In genomic region chr11:116114198-116114651, GRCh38 we compare ENCODE assay signal across 17 cellular contexts.
A peak's percentile ranks its signal among the peaks of the same experiment; 100 is the strongest.
DNase-seq lines count a peak whose midpoint lies in the region; TF ChIP-seq lines count a peak whose summit lies in the region.
"Had no signal": no experiment of that assay in that cellular context is flagged by ENCODE, and none has a peak within 500 bp of the region (broad histone marks: within the 10 kb centered on the region; RNA-seq: fewer than 3 reads in every experiment).

No MANE protein-coding gene starts in this region.

- 83% methylated on average over 8 of the region's 8 CpGs for WGBS in suprapubic skin

- H3K27me3 Mint-ChIP-seq in brain (peaks cover 9% of the 10 kb centered on the region), glutamatergic neuron (ENCODE audit: unreplicated experiment) (peaks cover 8% of the 10 kb centered on the region), neural crest cell (ENCODE audit: low read depth) (no peaks in the 10 kb centered on the region)

- H3K9me3 ChIP-seq in suprapubic skin: no peaks in the 10 kb centered on the region

- TF ChIP-seq CTCF in brain (conservative IDR thresholded peaks at IDR 0.05) (no peak), glutamatergic neuron (IDR thresholded peaks at IDR 0.05; ENCODE audit: partially characterized antibody, unreplicated experiment) (no peak), neural crest cell (conservative IDR thresholded peaks at IDR 0.05) (no peak), suprapubic skin (IDR thresholded peaks at IDR 0.05) (no peak)

- DNase-seq in glutamatergic neuron: no peak
- DNase-seq in neural crest cell (ENCODE audit: low read depth, low spot score): no peak
- DNase-seq in suprapubic skin (ENCODE audit: low spot score in 2 of 2): no peak
- DNase-seq in NK-92 (lab: John Stamatoyannopoulos, UW; ENCODE audit: unreplicated experiment): no peak
- no peak for DNase-seq in epidermal melanocyte (ENCODE audit: insufficient read length, low spot score)
- DNase-seq: DMS 273 treated with DMSO at 0.1 percent for 48 hours, Kasumi-1, NCI-H187, NCI-H446 treated with DMSO at 0.1 percent for 48 hours, NCI-H748 treated with DMSO at 0.1 percent for 48 hours, PC-3 had no signal

- TF ChIP-seq POLR2A in suprapubic skin (IDR thresholded peaks at IDR 0.05): no peak

- peak overlapping the region in 1 of 5 experiments; percentile 36 for H3K4me3 Mint-ChIP-seq in brain
- no peak overlapping the region for H3K4me3 Mint-ChIP-seq in glutamatergic neuron (ENCODE audit: unreplicated experiment)
- no peak overlapping the region for H3K4me3 Mint-ChIP-seq in neural crest cell
- H3K4me3 Mint-ChIP-seq: CD14-positive monocyte, GM23338, IgD-negative memory B cell had no signal

- H3K9me3 Mint-ChIP-seq in brain: peaks cover 0 to 13% (median 9%) of the 10 kb centered on the region in 5 experiments
- peaks cover 11% of the 10 kb centered on the region for H3K9me3 Mint-ChIP-seq in glutamatergic neuron (ENCODE audit: unreplicated experiment)
- H3K9me3 Mint-ChIP-seq in neural crest cell: peaks cover 10% of the 10 kb centered on the region

- H3K4me3 ChIP-seq in suprapubic skin: no peak overlapping the region
- H3K4me3 ChIP-seq: GM23338 had no signal

- H3K27me3 ChIP-seq in suprapubic skin: no peaks in the 10 kb centered on the region

- TF ChIP-seq EP300 in suprapubic skin (IDR thresholded peaks at IDR 0.05): no peak

- H3K27ac ChIP-seq in temporal lobe (ENCODE audit: low read depth, low read length) (peak overlapping the region; percentile 25), suprapubic skin (no peak overlapping the region)
- H3K27ac ChIP-seq: HL-60 had no signal

- H3K4me1 Mint-ChIP-seq in brain (peaks cover 37% of the 10 kb centered on the region), glutamatergic neuron (ENCODE audit: low read depth, unreplicated experiment) (peaks cover 20% of the 10 kb centered on the region), neural crest cell (peaks cover 28% of the 10 kb centered on the region)
- H3K4me1 Mint-ChIP-seq: CD14-positive monocyte, IgD-negative memory B cell had no signal

- H3K36me3 Mint-ChIP-seq in brain: peaks cover 3% of the 10 kb centered on the region
- peaks cover 23% of the 10 kb centered on the region for H3K36me3 Mint-ChIP-seq in glutamatergic neuron (ENCODE audit: unreplicated experiment)
- peaks cover 3% of the 10 kb centered on the region for H3K36me3 Mint-ChIP-seq in neural crest cell (ENCODE audit: low read depth)
- H3K36me3 Mint-ChIP-seq: CD14-positive monocyte, IgD-negative memory B cell had no signal

- no peaks in the 10 kb centered on the region for H3K36me3 ChIP-seq in suprapubic skin

- no peaks in the 10 kb centered on the region for H3K4me1 ChIP-seq in suprapubic skin

- H3K27ac Mint-ChIP-seq in brain (peak overlapping the region; percentile 46 to 92 (median 61)), glutamatergic neuron (ENCODE audit: unreplicated experiment) (peak overlapping the region; percentile 15), neural crest cell (ENCODE audit: unreplicated experiment) (peak overlapping the region; percentile 83)
- H3K27ac Mint-ChIP-seq: GM23338, IgD-negative memory B cell had no signal

Comparison
In these comparisons a context has a peak if more than half of its experiments do, and no peak if none do; other contexts are left out.
1. H3K27ac Mint-ChIP-seq: peak in every context shown above with its lines; median percentile 83 in neural crest cell; 61 in brain; 15 in glutamatergic neuron.